ENCODE assay signal across 8 cellular contexts in genomic region chr12:124767075-124767821, GRCh38.
DNase-seq lines count a peak whose midpoint lies in the region; ATAC-seq and TF ChIP-seq lines count a peak whose summit lies in the region.

No MANE protein-coding gene starts in this region.

- TF ChIP-seq CTCF in AG09319 (IDR thresholded peaks at IDR 0.05; ENCODE audit: low read depth, low read length) = peak; percentile 95

- ATAC-seq in GM18858 (IDR thresholded peaks at IDR 0.05; ENCODE audit: unreplicated experiment) (peak; percentile 58), HG03103 (IDR thresholded peaks at IDR 0.05; ENCODE audit: low read depth, unreplicated experiment) (peak; percentile 79)

- DNase-seq in AG09319 (ENCODE audit: extremely low read depth, low read depth) (no peak), NCI-H510A treated with DMSO at 0.1 percent for 48 hours (lab: John Stamatoyannopoulos, UW) (peak; percentile 84), ecto neural progenitor cell (ENCODE audit: low spot score) (peak; percentile 95), mesenteric fat pad (ENCODE audit: low spot score) (peak; percentile 95)
- DNase-seq in activated CD4-positive, alpha-beta T cell treated with anti-CD3 and anti-CD28 coated beads, Interleukin-2, amount 50 U/mL, for 48 hours = peak; percentile 83 to 85
- peak; percentile 77 to 80 for DNase-seq in stimulated activated CD8-positive, alpha-beta memory T cell treated with anti-CD3 and anti-CD28 coated beads, Interleukin-2, amount 100 ng/mL, for 48 hours (ENCODE audit: low read depth in 2 of 2)
